ENCODE assay signal across 8 cellular contexts in genomic region chr14:68807148-68807600, GRCh38. TPM values are rescaled to one million over a fixed set of nuclear protein-coding genes. Genes with fewer than 3 reads are reported as not detected.
DNase-seq lines count a peak whose midpoint lies in the region; ATAC-seq and TF ChIP-seq lines count a peak whose summit lies in the region.

No MANE protein-coding gene starts in this region.

- H3K27me3 ChIP-seq in H7 (ENCODE audit: control insufficient read depth, insufficient read depth, low read length) (no peaks in the 10 kb centered on the region), esophagus (ENCODE audit: control insufficient read depth in 1 of 2, insufficient read depth in 2 of 2, low read length in 2 of 2) (no peaks in the 10 kb centered on the region)

- H3K36me3 ChIP-seq in H7 (replicated peaks; ENCODE audit: control insufficient read depth, insufficient read depth, low read length) (no peaks in the 10 kb centered on the region), esophagus (ENCODE audit: control insufficient read depth in 2 of 2, insufficient read depth in 2 of 2, low read length in 1 of 2) (no peaks in the 10 kb centered on the region)

- TF ChIP-seq CTCF in neural crest cell (conservative IDR thresholded peaks at IDR 0.05) = no peak

- ATAC-seq in HG03378 (IDR thresholded peaks at IDR 0.05; ENCODE audit: unreplicated experiment) (no peak), HG02884 (IDR thresholded peaks at IDR 0.05; ENCODE audit: unreplicated experiment) (no peak)

- H3K36me3 Mint-ChIP-seq in neural crest cell (ENCODE audit: low read depth) = peaks cover 19% of the 10 kb centered on the region

- peaks cover 28% of the 10 kb centered on the region for H3K4me1 Mint-ChIP-seq in neural crest cell

- no peaks in the 10 kb centered on the region for H3K9me3 ChIP-seq in esophagus (ENCODE audit: control insufficient read depth in 2 of 2, insufficient read depth in 1 of 2, low read depth in 1 of 2, low read length in 1 of 2)

- H3K9me3 Mint-ChIP-seq in neural crest cell = peaks cover 9% of the 10 kb centered on the region

- peaks cover 11 to 18% of the 10 kb centered on the region in 2 donors for H3K4me1 ChIP-seq in esophagus (ENCODE audit: control insufficient read depth in 2 of 2, insufficient read depth in 2 of 2, low read length in 1 of 2)

- DNase-seq in H7 (peak; percentile 24), RPMI7951 (ENCODE audit: low read depth) (peak; percentile 91), neural crest cell (ENCODE audit: low read depth, low spot score) (no peak), retina (no peak), NCI-H2081 (lab: John Stamatoyannopoulos, UW) (no peak)

- H3K4me3 ChIP-seq in H7 (ENCODE audit: insufficient read depth, low read depth, low read length) = no peak overlapping the region
- no peak overlapping the region for H3K4me3 ChIP-seq in esophagus (ENCODE audit: low read depth in 1 of 2, low read length in 2 of 2)

- 19 to 24% methylated on average over 10 of the region's 10 CpGs for WGBS in esophagus, 2 donors

- H3K27ac Mint-ChIP-seq in neural crest cell (ENCODE audit: unreplicated experiment) = peak overlapping the region; percentile 35

- H3K27me3 Mint-ChIP-seq in neural crest cell (ENCODE audit: low read depth) = no peaks in the 10 kb centered on the region

- H3K27ac ChIP-seq in esophagus (ENCODE audit: low read depth in 2 of 2, low read length in 1 of 2) = peak overlapping the region; percentile 81 to 89

- H3K4me3 Mint-ChIP-seq in neural crest cell = peak overlapping the region; percentile 38

RNA-seq across cellular contexts. Expression of gene ZFP36L1, which starts 14.3 kb away (rescaled TPM):
- 47.8 and 73.1 TPM in 2 replicates for total RNA-seq in H7 (2014; rRNA removed; shearing (Covaris generic))
- 85.8 and 126 TPM in 2 replicates for total RNA-seq in RPMI7951 (2014; rRNA removed; shearing (Covaris generic))
- polyA plus RNA-seq in esophagus = 10 to 100 TPM; 58.8 to 84.0 TPM
- 289 and 298 TPM in 2 replicates for total RNA-seq in neural crest cell

Comparison
In these comparisons a context has a peak if more than half of its experiments do, and no peak if none do; other contexts are left out.
1. DNase-seq: peak in H7 (single experiment) and RPMI7951 (single experiment); none in neural crest cell (single experiment), retina (single experiment) and NCI-H2081 (0 of 2).